Comparison of ENCODE assay signal across 21 cellular contexts in genomic region chr13:33179463-33179862, GRCh38.
"Had no signal": no experiment of that assay in that cellular context is flagged by ENCODE, and none has a peak within 500 bp of the region (broad histone marks: within the 10 kb centered on the region; RNA-seq: fewer than 3 reads in every experiment).

No MANE protein-coding gene starts in this region.

- DNase-seq: activated CD4-positive, alpha-beta memory T cell treated with anti-CD3 and anti-CD28 coated beads, Interleukin-2, amount 10 ng/mL, durations not matched to agents 7 days and 5 days; activated CD4-positive, alpha-beta T cell treated with anti-CD3 and anti-CD28 coated beads for 48 hours; activated CD4-positive, CD25-positive, alpha-beta regulatory T cell; activated CD8-positive, alpha-beta memory T cell treated with anti-CD3 and anti-CD28 coated beads, Interleukin-2, amount 10 ng/mL, durations not matched to agents 7 days and 5 days; activated naive CD8-positive, alpha-beta T cell treated with anti-CD3 and anti-CD28 coated beads for 36 hours; amniotic stem cell; caudate nucleus; dorsolateral prefrontal cortex; foreskin fibroblast; hypothalamus; kidney; mammary epithelial cell; mucosa of descending colon; naive B cell; ovary; sigmoid colon; stimulated activated naive B cell treated with anti-CD40 and anti-IgM and Interleukin-4, amounts not matched to agents 10 μg/mL and 1 μg/mL and 100 μg/mL, for 72 hours; upper lobe of left lung had no signal

- H3K4me1 ChIP-seq: neural progenitor cell had no signal

- H3K27me3 ChIP-seq: dorsolateral prefrontal cortex, ovary, sigmoid colon, upper lobe of left lung had no signal

- ATAC-seq: activated CD8-positive, alpha-beta memory T cell treated with anti-CD3 and anti-CD28 coated beads, Interleukin-2, amount 10 ng/mL, durations not matched to agents 7 days and 5 days; mucosa of descending colon; stimulated activated naive B cell treated with anti-CD40 and anti-IgM and Interleukin-4, amounts not matched to agents 10 μg/mL and 1 μg/mL and 100 μg/mL, for 72 hours had no signal

- H3K4me2 ChIP-seq: neural progenitor cell had no signal

- H3K36me3 ChIP-seq: neural progenitor cell, ovary, sigmoid colon, thoracic aorta, upper lobe of left lung had no signal

- H3K9me3 ChIP-seq: mucosa of descending colon, ovary, sigmoid colon, thoracic aorta, upper lobe of left lung had no signal

- H3K27ac ChIP-seq: epithelial cell of prostate, neural progenitor cell, ovary, thoracic aorta, upper lobe of left lung had no signal

- H3K9ac ChIP-seq: neural progenitor cell had no signal

- H3K4me3 ChIP-seq: dorsolateral prefrontal cortex, mucosa of descending colon, neural progenitor cell, ovary, sigmoid colon, thoracic aorta, upper lobe of left lung had no signal
